Comparison of ENCODE assay signal across 1 cellular context in genomic region chr1:217273866-217274265, GRCh38.
TF ChIP-seq lines count a peak whose summit lies in the region.

No MANE protein-coding gene starts in this region.

TF ChIP-seq in IMR-90, 13 proteins besides CTCF, POLR2A, EP300 and RAD21 (continued from another document):
- TF ChIP-seq BHLHE40 (IDR thresholded peaks at IDR 0.05; ENCODE audit: low read depth, low read length) (no peak), MAFK (IDR thresholded peaks at IDR 0.05; ENCODE audit: low read depth, low read length) (no peak), SMC3 (IDR thresholded peaks at IDR 0.05; ENCODE audit: low read depth, low read length) (no peak)
